In the genomic region with DNA sequence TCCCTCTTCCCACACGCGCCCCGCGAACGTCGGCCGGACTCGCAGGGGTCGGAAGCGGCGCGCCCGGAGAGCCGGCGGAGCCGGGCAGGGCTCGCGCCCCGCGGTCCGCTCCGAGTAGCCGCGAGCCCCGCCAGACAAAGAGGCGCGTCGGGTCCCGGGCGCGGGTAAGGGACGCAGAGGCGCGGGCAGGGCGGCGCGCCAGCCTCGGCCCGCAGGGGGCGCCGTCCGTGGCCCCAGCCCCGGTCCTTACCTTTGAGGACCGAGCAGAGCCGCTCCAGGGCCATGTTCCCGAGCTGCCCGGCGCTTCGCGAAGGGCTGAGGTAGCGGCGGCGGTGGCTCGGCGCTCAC, we compare ENCODE assay signal across 9 cellular contexts. TPM values are rescaled to one million over a fixed set of nuclear protein-coding genes. Genes with fewer than 3 reads are reported as not detected.
DNase-seq lines count a peak whose midpoint lies in the region; ATAC-seq lines count a peak whose summit lies in the region.
"Had no signal": no experiment of that assay in that cellular context is flagged by ENCODE, and none has a peak within 500 bp of the region (broad histone marks: within the 10 kb centered on the region; RNA-seq: fewer than 3 reads in every experiment).

No MANE protein-coding gene starts in this region.

- POLR2A ChIA-PET in activated CD4-positive, alpha-beta T cell treated with anti-CD3 and anti-CD28 coated beads, Interleukin-2, amount 10 ng/mL, durations not matched to agents 7 days and 5 days (lab: Charles Lee): no interaction called here

- peak overlapping the region; percentile 79 to 93 (median 90) for H3K9ac ChIP-seq in BLaER1 treated with 17β-estradiol and CSF1 and Interleukin-3, amounts not matched to agents 10 nM and 100 nM

- no peaks in the 10 kb centered on the region for H3K36me3 Mint-ChIP-seq in activated CD4-positive, alpha-beta T cell treated with anti-CD3 and anti-CD28 coated beads, Interleukin-2, amount 10 ng/mL, durations not matched to agents 7 days and 5 days (ENCODE audit: low read depth)
- no peaks in the 10 kb centered on the region for H3K36me3 Mint-ChIP-seq in memory B cell

- H3K4me1 ChIP-seq in BLaER1 treated with 17β-estradiol and CSF1 and Interleukin-3, amounts not matched to agents 10 nM and 100 nM: peaks cover 7 to 50% (median 31%) of the 10 kb centered on the region in 10 experiments; a peak in 17 of 20 replicates

- H3K27me3 ChIP-seq in BLaER1 treated with 17β-estradiol and CSF1 and Interleukin-3, amounts not matched to agents 10 nM and 100 nM: peaks cover 26 to 49% (median 44%) of the 10 kb centered on the region in 11 experiments

- H3K4me3 ChIP-seq in BLaER1 treated with 17β-estradiol and CSF1 and Interleukin-3, amounts not matched to agents 10 nM and 100 nM: peak overlapping the region; percentile 63 to 79 (median 74)

- no peaks in the 10 kb centered on the region; a peak in 1 of 22 replicates for H3K36me3 ChIP-seq in BLaER1 treated with 17β-estradiol and CSF1 and Interleukin-3, amounts not matched to agents 10 nM and 100 nM

- no peaks in the 10 kb centered on the region for H3K9me3 Mint-ChIP-seq in activated CD4-positive, alpha-beta T cell treated with anti-CD3 and anti-CD28 coated beads, Interleukin-2, amount 10 ng/mL, durations not matched to agents 7 days and 5 days
- H3K9me3 Mint-ChIP-seq in memory B cell: no peaks in the 10 kb centered on the region
- H3K9me3 Mint-ChIP-seq: T-helper 1 cell treated with Interleukin-12 subunit alpha and Interleukin-12 subunit beta and Interleukin-4 antibody, amounts not matched to agents 30 μg/mL and 1 μg/mL, for 36 hours had no signal

- peak overlapping the region; percentile 41 for H3K4me3 Mint-ChIP-seq in activated CD4-positive, alpha-beta T cell treated with anti-CD3 and anti-CD28 coated beads, Interleukin-2, amount 10 ng/mL, durations not matched to agents 7 days and 5 days
- H3K4me3 Mint-ChIP-seq in memory B cell: peak overlapping the region; percentile 69

- H3K4me2 ChIP-seq in BLaER1 treated with 17β-estradiol and CSF1 and Interleukin-3, amounts not matched to agents 10 nM and 100 nM: peak overlapping the region; percentile 87 to 97 (median 93)

- peaks cover 28% of the 10 kb centered on the region for H3K27me3 Mint-ChIP-seq in activated CD4-positive, alpha-beta T cell treated with anti-CD3 and anti-CD28 coated beads, Interleukin-2, amount 10 ng/mL, durations not matched to agents 7 days and 5 days
- H3K27me3 Mint-ChIP-seq in memory B cell: no peaks in the 10 kb centered on the region

- peaks cover 23% of the 10 kb centered on the region for H3K4me1 Mint-ChIP-seq in activated CD4-positive, alpha-beta T cell treated with anti-CD3 and anti-CD28 coated beads, Interleukin-2, amount 10 ng/mL, durations not matched to agents 7 days and 5 days
- H3K4me1 Mint-ChIP-seq in memory B cell: peaks cover 13% of the 10 kb centered on the region

- H3K9me3 ChIP-seq in BLaER1 treated with 17β-estradiol and CSF1 and Interleukin-3, amounts not matched to agents 10 nM and 100 nM (replicated peaks in 1 of 11): no peaks in the 10 kb centered on the region

- no peak overlapping the region for H3K27ac Mint-ChIP-seq in activated CD4-positive, alpha-beta T cell treated with anti-CD3 and anti-CD28 coated beads, Interleukin-2, amount 10 ng/mL, durations not matched to agents 7 days and 5 days
- H3K27ac Mint-ChIP-seq in memory B cell: no peak overlapping the region

- peak overlapping the region; percentile 57 to 92 (median 88) for H3K27ac ChIP-seq in BLaER1 treated with 17β-estradiol and CSF1 and Interleukin-3, amounts not matched to agents 10 nM and 100 nM

- CTCF ChIA-PET in activated CD4-positive, alpha-beta T cell treated with anti-CD3 and anti-CD28 coated beads, Interleukin-2, amount 10 ng/mL, durations not matched to agents 7 days and 5 days (lab: Charles Lee): interaction anchor here (0.6 to 3.2 kb wide), 14 partner anchors 19 to 1031 kb away, joined by 3 to 33 read pairs (median 3); no protein-coding TSS in a partner anchor

- peak; percentile 59 for ATAC-seq in HG03196 (IDR thresholded peaks at IDR 0.05; ENCODE audit: unreplicated experiment)
- peak; percentile 68 for ATAC-seq in memory B cell (ENCODE audit: low read depth)

- H4K20me1 ChIP-seq in BLaER1 treated with 17β-estradiol and CSF1 and Interleukin-3, amounts not matched to agents 10 nM and 100 nM: peaks cover 0 to 48% (median 25%) of the 10 kb centered on the region in 11 experiments; a peak in 12 of 22 replicates

- DNase-seq in GM19238 (ENCODE audit: insufficient read length, low spot score) (peak; percentile 81), NCI-H524 treated with DMSO at 0.1 percent for 48 hours (lab: John Stamatoyannopoulos, UW) (peak; percentile 22), ecto neural progenitor cell (ENCODE audit: low spot score) (peak; percentile 87), memory B cell (ENCODE audit: low spot score in 2 of 2) (peak in 1 of 2 donors; percentile 73)
- peak; percentile 55 for DNase-seq in activated CD4-positive, alpha-beta T cell treated with anti-CD3 and anti-CD28 coated beads, Interleukin-2, amount 10 ng/mL, durations not matched to agents 7 days and 5 days
- peak; percentile 59 for DNase-seq in stimulated activated CD8-positive, alpha-beta memory T cell treated with anti-CD3 and anti-CD28 coated beads, Interleukin-15, amount 100 ng/mL, for 48 hours (ENCODE audit: low read depth in 2 of 2)

RNA-seq across cellular contexts. Expression of a gene that starts 0.4 kb away (rescaled TPM):
- 1 to 10 TPM; 6.8 to 8.3 TPM for total RNA-seq in activated CD4-positive, alpha-beta T cell treated with anti-CD3 and anti-CD28 coated beads, Interleukin-2, amount 10 ng/mL, durations not matched to agents 7 days and 5 days
